Comparison of ENCODE assay signal across 11 cellular contexts in genomic region chr9:133707065-133707760, GRCh38. TPM values are rescaled to one million over a fixed set of nuclear protein-coding genes. Genes with fewer than 3 reads are reported as not detected.
DNase-seq lines count a peak whose midpoint lies in the region; ATAC-seq, FAIRE-seq and TF ChIP-seq lines count a peak whose summit lies in the region.
"Had no signal": no experiment of that assay in that cellular context is flagged by ENCODE, and none has a peak within 500 bp of the region (broad histone marks: within the 10 kb centered on the region; RNA-seq: fewer than 3 reads in every experiment).

No MANE protein-coding gene starts in this region.

- POLR2A ChIA-PET in activated CD8-positive, alpha-beta T cell treated with anti-CD3 and anti-CD28 coated beads, Interleukin-2, amount 10 ng/mL, durations not matched to agents 7 days and 5 days (lab: Charles Lee) = no interaction called here
- POLR2A ChIA-PET in activated CD8-positive, alpha-beta T cell treated with anti-CD3 and anti-CD28 coated beads for 36 hours (lab: Charles Lee) = interaction anchor here (0.9 to 1.2 kb wide), 2 partner anchors 11 to 23 kb away, joined by 3 read pairs; no protein-coding TSS in a partner anchor

- H3K27ac ChIP-seq in kidney (ENCODE audit: low read depth in 2 of 2, low read length in 2 of 2) = peak overlapping the region; percentile 48 to 74
- H3K27ac ChIP-seq in tibial nerve = peak overlapping the region; percentile 42 to 78 (median 64)

- no peaks in the 10 kb centered on the region for H3K36me3 Mint-ChIP-seq in activated CD8-positive, alpha-beta T cell treated with anti-CD3 and anti-CD28 coated beads, Interleukin-2, amount 10 ng/mL, durations not matched to agents 7 days and 5 days (ENCODE audit: low read depth)
- no peaks in the 10 kb centered on the region for H3K36me3 Mint-ChIP-seq in activated CD8-positive, alpha-beta T cell treated with anti-CD3 and anti-CD28 coated beads for 36 hours (ENCODE audit: low read depth)
- H3K36me3 Mint-ChIP-seq in brain = no peaks in the 10 kb centered on the region

- no peaks in the 10 kb centered on the region for H3K36me3 ChIP-seq in kidney (ENCODE audit: control insufficient read depth in 1 of 2, insufficient read depth in 2 of 2, low read length in 2 of 2)
- H3K36me3 ChIP-seq in tibial nerve = peaks cover 0 to 7% (median 0%) of the 10 kb centered on the region in 3 donors
- H3K36me3 ChIP-seq in HAP-1 (replicated peaks) = no peaks in the 10 kb centered on the region

- no peak for ATAC-seq in activated CD8-positive, alpha-beta T cell treated with anti-CD3 and anti-CD28 coated beads, Interleukin-2, amount 10 ng/mL, durations not matched to agents 7 days and 5 days
- no peak for ATAC-seq in activated CD8-positive, alpha-beta T cell treated with anti-CD3 and anti-CD28 coated beads for 36 hours

- no peaks in the 10 kb centered on the region for H3K9me3 Mint-ChIP-seq in activated CD8-positive, alpha-beta T cell treated with anti-CD3 and anti-CD28 coated beads, Interleukin-2, amount 10 ng/mL, durations not matched to agents 7 days and 5 days (ENCODE audit: insufficient read depth)
- no peaks in the 10 kb centered on the region for H3K9me3 Mint-ChIP-seq in activated CD8-positive, alpha-beta T cell treated with anti-CD3 and anti-CD28 coated beads for 36 hours
- no peaks in the 10 kb centered on the region for H3K9me3 Mint-ChIP-seq in brain
- H3K9me3 Mint-ChIP-seq: IgD-negative memory B cell had no signal

- peaks cover 23% of the 10 kb centered on the region for H3K4me1 Mint-ChIP-seq in activated CD8-positive, alpha-beta T cell treated with anti-CD3 and anti-CD28 coated beads, Interleukin-2, amount 10 ng/mL, durations not matched to agents 7 days and 5 days (ENCODE audit: low read depth)
- peaks cover 35% of the 10 kb centered on the region for H3K4me1 Mint-ChIP-seq in activated CD8-positive, alpha-beta T cell treated with anti-CD3 and anti-CD28 coated beads for 36 hours (ENCODE audit: low read depth)
- peaks cover 40% of the 10 kb centered on the region for H3K4me1 Mint-ChIP-seq in brain

- no peak overlapping the region for H3K9ac ChIP-seq in kidney (ENCODE audit: low read length in 2 of 2)

- WGBS in tibial nerve, 2 donors = 58 to 62% methylated on average over 17 of the region's 17 CpGs

- TF ChIP-seq CTCF in activated CD8-positive, alpha-beta T cell treated with anti-CD3 and anti-CD28 coated beads for 36 hours (IDR thresholded peaks at IDR 0.05) = no peak
- no peak for TF ChIP-seq CTCF in brain (conservative IDR thresholded peaks at IDR 0.05)
- no peak for TF ChIP-seq CTCF in kidney (IDR thresholded peaks at IDR 0.05; ENCODE audit: borderline replicate concordance, extremely low read depth, insufficient read depth)
- TF ChIP-seq CTCF in tibial nerve (IDR thresholded peaks at IDR 0.05) = no peak

- TF ChIP-seq EP300 in tibial nerve (IDR thresholded peaks at IDR 0.05) = peak in 1 of 2 donors; percentile 36

- no peak for DNase-seq in activated CD8-positive, alpha-beta T cell treated with anti-CD3 and anti-CD28 coated beads, Interleukin-2, amount 10 ng/mL, durations not matched to agents 7 days and 5 days
- DNase-seq in activated CD8-positive, alpha-beta T cell treated with anti-CD3 and anti-CD28 coated beads for 36 hours = no peak
- peak; percentile 88 for DNase-seq in kidney
- peak in 1 of 2 donors; percentile 40 for DNase-seq in tibial nerve (ENCODE audit: low spot score in 2 of 2)
- DNase-seq in NCI-H2196 treated with DMSO at 0.1 percent for 48 hours (lab: John Stamatoyannopoulos, UW; ENCODE audit: unreplicated experiment) = no peak
- DNase-seq in activated gamma-delta T cell (lab: John Stamatoyannopoulos, UW) = no peak
- no peak for DNase-seq in HAP-1 (ENCODE audit: low spot score in 2 of 2)
- DNase-seq: activated T-cell treated with anti-CD3 and anti-CD28 coated beads, Interleukin-2, amount 50 U/mL, for 48 hours; NCI-H2227 treated with DMSO at 0.1 percent for 48 hours had no signal

- H3K4me3 Mint-ChIP-seq in activated CD8-positive, alpha-beta T cell treated with anti-CD3 and anti-CD28 coated beads, Interleukin-2, amount 10 ng/mL, durations not matched to agents 7 days and 5 days = no peak overlapping the region
- H3K4me3 Mint-ChIP-seq in activated CD8-positive, alpha-beta T cell treated with anti-CD3 and anti-CD28 coated beads for 36 hours = no peak overlapping the region
- H3K4me3 Mint-ChIP-seq in brain = no peak overlapping the region
- H3K4me3 Mint-ChIP-seq: IgD-negative memory B cell had no signal

- no peak for TF ChIP-seq POLR2A in tibial nerve (IDR thresholded peaks at IDR 0.05)

- CTCF ChIA-PET in activated CD8-positive, alpha-beta T cell treated with anti-CD3 and anti-CD28 coated beads, Interleukin-2, amount 10 ng/mL, durations not matched to agents 7 days and 5 days (lab: Charles Lee) = interaction anchor here (1.6 kb wide), 1 partner anchor 24 kb away, joined by 4 read pairs; no protein-coding TSS in a partner anchor
- CTCF ChIA-PET in activated CD8-positive, alpha-beta T cell treated with anti-CD3 and anti-CD28 coated beads for 36 hours (lab: Charles Lee) = interaction anchor here (1.2 kb wide), 1 partner anchor 23 kb away, joined by 3 read pairs; no protein-coding TSS in a partner anchor

- no peaks in the 10 kb centered on the region for H3K27me3 Mint-ChIP-seq in activated CD8-positive, alpha-beta T cell treated with anti-CD3 and anti-CD28 coated beads, Interleukin-2, amount 10 ng/mL, durations not matched to agents 7 days and 5 days (ENCODE audit: low read depth)
- no peaks in the 10 kb centered on the region for H3K27me3 Mint-ChIP-seq in activated CD8-positive, alpha-beta T cell treated with anti-CD3 and anti-CD28 coated beads for 36 hours
- H3K27me3 Mint-ChIP-seq in brain = no peaks in the 10 kb centered on the region

- intact Hi-C loops in activated CD8-positive, alpha-beta T cell treated with anti-CD3 and anti-CD28 coated beads for 36 hours (cut with micrococcal nuclease) = no loop called here
- intact Hi-C loops in kidney (cut with DNase I) = no loop called here

- H3K4me1 ChIP-seq in kidney (ENCODE audit: control insufficient read depth in 1 of 2, insufficient read depth in 1 of 2, low read depth in 1 of 2, low read length in 2 of 2) (peaks cover 0 to 6% of the 10 kb centered on the region in 2 donors), tibial nerve (peaks cover 0 to 38% (median 10%) of the 10 kb centered on the region in 4 donors), HAP-1 (no peaks in the 10 kb centered on the region)

- H3K9me3 ChIP-seq in kidney (ENCODE audit: control insufficient read depth in 1 of 2, low read length in 2 of 2) = no peaks in the 10 kb centered on the region
- H3K9me3 ChIP-seq in tibial nerve = no peaks in the 10 kb centered on the region
- H3K9me3 ChIP-seq in HAP-1 = no peaks in the 10 kb centered on the region

- H3K4me3 ChIP-seq in kidney (ENCODE audit: low read length in 2 of 2) (no peak overlapping the region), tibial nerve (no peak overlapping the region), HAP-1 (no peak overlapping the region)

- H3K27ac Mint-ChIP-seq in activated CD8-positive, alpha-beta T cell treated with anti-CD3 and anti-CD28 coated beads, Interleukin-2, amount 10 ng/mL, durations not matched to agents 7 days and 5 days = peak overlapping the region; percentile 30
- no peak overlapping the region for H3K27ac Mint-ChIP-seq in activated CD8-positive, alpha-beta T cell treated with anti-CD3 and anti-CD28 coated beads for 36 hours
- H3K27ac Mint-ChIP-seq in brain = peak overlapping the region in 3 of 5 experiments; percentile 60 to 77 (median 71)
- H3K27ac Mint-ChIP-seq: IgD-negative memory B cell had no signal

- H3K27me3 ChIP-seq in tibial nerve (peaks cover 0 to 5% of the 10 kb centered on the region in 2 donors), HAP-1 (ENCODE audit: low read depth) (peaks cover 17% of the 10 kb centered on the region)

- FAIRE-seq in kidney (lab: Jason Lieb, UNC) = no peak

- in situ Hi-C loops in HAP-1 (cut with MboI; ENCODE audit: low sequenced_read_pairs) = no loop called here

RNA-seq across cellular contexts. Expression of gene SARDH, which starts 30.9 kb away (rescaled TPM):
- total RNA-seq in activated CD8-positive, alpha-beta T cell treated with anti-CD3 and anti-CD28 coated beads, Interleukin-2, amount 10 ng/mL, durations not matched to agents 7 days and 5 days = 1 to 10 TPM; 3.0 to 3.4 TPM
- 1 to 10 TPM; 5.5 to 5.6 TPM for total RNA-seq in activated CD8-positive, alpha-beta T cell treated with anti-CD3 and anti-CD28 coated beads for 36 hours
- polyA plus RNA-seq in brain (ENCODE audit: insufficient read depth, low read depth, low replicate concordance) = 4.7 TPM
- 4.6 TPM for total RNA-seq in kidney
- polyA plus RNA-seq in kidney (ENCODE audit: insufficient read depth, low read depth, low replicate concordance) = 12.0 TPM
- total RNA-seq in tibial nerve = 10 to 100 TPM in 1 of 4 donors, 1 to 10 TPM in 3; 2.9 to 16.4 (median 5.9) TPM
